In genomic region chr10:98371421-98371820, GRCh38 we compare ENCODE assay signal across 19 cellular contexts.
"Had no signal": no experiment of that assay in that cellular context is flagged by ENCODE, and none has a peak within 500 bp of the region (broad histone marks: within the 10 kb centered on the region; RNA-seq: fewer than 3 reads in every experiment).

No MANE protein-coding gene starts in this region.

- H3K4me1 ChIP-seq: adrenal gland, right lobe of liver had no signal

- H3K9me3 ChIP-seq: adrenal gland, mucosa of descending colon, right lobe of liver, tibial nerve had no signal

- ATAC-seq: activated CD8-positive, alpha-beta memory T cell treated with anti-CD3 and anti-CD28 coated beads, Interleukin-2, amount 10 ng/mL, durations not matched to agents 7 days and 5 days; activated CD8-positive, alpha-beta T cell treated with anti-CD3 and anti-CD28 coated beads for 36 hours; effector memory CD8-positive, alpha-beta T cell; esophagus mucosa; mucosa of descending colon had no signal

- H3K27me3 ChIP-seq: adrenal gland, dorsolateral prefrontal cortex, right lobe of liver, tibial nerve had no signal

- DNase-seq: activated CD4-positive, alpha-beta T cell treated with anti-CD3 and anti-CD28 coated beads, Interleukin-2, amount 10 ng/mL, durations not matched to agents 7 days and 5 days; activated CD4-positive, CD25-positive, alpha-beta regulatory T cell treated with anti-CD3 and anti-CD28 coated beads, Interleukin-2, amount 50 U/mL, for 72 hours; activated CD8-positive, alpha-beta memory T cell treated with anti-CD3 and anti-CD28 coated beads, Interleukin-2, amount 10 ng/mL, durations not matched to agents 7 days and 5 days; activated CD8-positive, alpha-beta T cell treated with anti-CD3 and anti-CD28 coated beads for 36 hours; activated naive CD4-positive, alpha-beta T cell; adrenal gland; dorsolateral prefrontal cortex; effector memory CD8-positive, alpha-beta T cell; foreskin melanocyte; hippocampal formation; mesendoderm; mucosa of descending colon; occipital lobe; right lobe of liver; stimulated activated CD4-positive, alpha-beta T cell treated with anti-CD3 and anti-CD28 coated beads, Interleukin-1b, Interleukin-23, amount 100 ng/mL, for 48 hours; WERI-Rb-1 had no signal

- H3K4me3 ChIP-seq: adrenal gland, dorsolateral prefrontal cortex, mucosa of descending colon, right lobe of liver, skin epidermis, tibial nerve had no signal

- H3K36me3 ChIP-seq: adrenal gland, right lobe of liver, tibial nerve, WERI-Rb-1 had no signal

- H3K27ac ChIP-seq: adrenal gland, dorsolateral prefrontal cortex, right lobe of liver, skin epidermis, tibial nerve, WERI-Rb-1 had no signal
